In the genomic region with DNA sequence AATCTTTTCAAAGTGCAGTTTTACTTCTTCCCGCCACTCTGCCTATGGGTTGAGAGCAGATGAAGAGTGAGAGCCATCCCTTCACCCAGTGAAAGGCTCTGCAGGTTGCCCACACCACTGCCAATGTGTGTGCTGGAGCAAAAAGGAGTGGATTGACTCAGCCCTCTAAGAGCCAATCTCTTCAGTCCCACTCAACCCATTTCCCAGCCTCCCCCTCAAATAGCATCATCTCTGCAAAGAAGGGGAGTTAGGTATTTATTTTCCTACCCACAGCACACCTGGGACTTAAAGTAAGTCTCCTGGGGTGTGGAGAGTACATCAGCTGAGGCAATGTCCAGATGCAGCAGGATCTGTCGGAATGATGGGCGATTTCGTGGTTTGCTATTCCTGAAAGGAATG, we compare ENCODE assay signal across 2 cellular contexts.
A peak's percentile ranks its signal among the peaks of the same experiment; 100 is the strongest.
TF ChIP-seq lines count a peak whose summit lies in the region.

No MANE protein-coding gene starts in this region.

TF ChIP-seq in Ishikawa, 13 proteins besides CTCF, POLR2A, EP300 and RAD21:
- TF ChIP-seq, protein P1, sequence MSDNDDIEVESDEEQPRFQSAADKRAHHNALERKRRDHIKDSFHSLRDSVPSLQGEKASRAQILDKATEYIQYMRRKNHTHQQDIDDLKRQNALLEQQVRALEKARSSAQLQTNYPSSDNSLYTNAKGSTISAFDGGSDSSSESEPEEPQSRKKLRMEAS (IDR thresholded peaks at IDR 0.05), result 0 out of 2 replicates have a peak, but pooled peaks have one; percentile 13
- no peak for TF ChIP-seq TEAD4 (IDR thresholded peaks at IDR 0.05)
- no peak for TF ChIP-seq TCF12 (IDR thresholded peaks at IDR 0.05; ENCODE audit: low read depth)
- no peak for TF ChIP-seq NFIC (IDR thresholded peaks at IDR 0.05)
- no peak for TF ChIP-seq FOXM1 (IDR thresholded peaks at IDR 0.05; ENCODE audit: borderline replicate concordance, low read depth)
- TF ChIP-seq, protein P2, sequence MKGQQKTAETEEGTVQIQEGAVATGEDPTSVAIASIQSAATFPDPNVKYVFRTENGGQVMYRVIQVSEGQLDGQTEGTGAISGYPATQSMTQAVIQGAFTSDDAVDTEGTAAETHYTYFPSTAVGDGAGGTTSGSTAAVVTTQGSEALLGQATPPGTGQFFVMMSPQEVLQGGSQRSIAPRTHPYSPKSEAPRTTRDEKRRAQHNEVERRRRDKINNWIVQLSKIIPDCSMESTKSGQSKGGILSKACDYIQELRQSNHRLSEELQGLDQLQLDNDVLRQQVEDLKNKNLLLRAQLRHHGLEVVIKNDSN (IDR thresholded peaks at IDR 0.05), result no peak
- TF ChIP-seq TAF1 (IDR thresholded peaks at IDR 0.05; ENCODE audit: low read depth), result no peak; the same call in 1 of the 2 replicates
- TF ChIP-seq CREB1 (IDR thresholded peaks at IDR 0.05; ENCODE audit: low read depth), result no peak

TF ChIP-seq in GM12878, 131 proteins besides CTCF, POLR2A, EP300 and RAD21 (continues in another document):
- TF ChIP-seq, protein P3, sequence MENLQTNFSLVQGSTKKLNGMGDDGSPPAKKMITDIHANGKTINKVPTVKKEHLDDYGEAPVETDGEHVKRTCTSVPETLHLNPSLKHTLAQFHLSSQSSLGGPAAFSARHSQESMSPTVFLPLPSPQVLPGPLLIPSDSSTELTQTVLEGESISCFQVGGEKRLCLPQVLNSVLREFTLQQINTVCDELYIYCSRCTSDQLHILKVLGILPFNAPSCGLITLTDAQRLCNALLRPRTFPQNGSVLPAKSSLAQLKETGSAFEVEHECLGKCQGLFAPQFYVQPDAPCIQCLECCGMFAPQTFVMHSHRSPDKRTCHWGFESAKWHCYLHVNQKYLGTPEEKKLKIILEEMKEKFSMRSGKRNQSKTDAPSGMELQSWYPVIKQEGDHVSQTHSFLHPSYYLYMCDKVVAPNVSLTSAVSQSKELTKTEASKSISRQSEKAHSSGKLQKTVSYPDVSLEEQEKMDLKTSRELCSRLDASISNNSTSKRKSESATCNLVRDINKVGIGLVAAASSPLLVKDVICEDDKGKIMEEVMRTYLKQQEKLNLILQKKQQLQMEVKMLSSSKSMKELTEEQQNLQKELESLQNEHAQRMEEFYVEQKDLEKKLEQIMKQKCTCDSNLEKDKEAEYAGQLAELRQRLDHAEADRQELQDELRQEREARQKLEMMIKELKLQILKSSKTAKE (IDR thresholded peaks at IDR 0.05; ENCODE audit: low read depth, poor library complexity, severe bottlenecking), result no peak
- TF ChIP-seq, protein P4, sequence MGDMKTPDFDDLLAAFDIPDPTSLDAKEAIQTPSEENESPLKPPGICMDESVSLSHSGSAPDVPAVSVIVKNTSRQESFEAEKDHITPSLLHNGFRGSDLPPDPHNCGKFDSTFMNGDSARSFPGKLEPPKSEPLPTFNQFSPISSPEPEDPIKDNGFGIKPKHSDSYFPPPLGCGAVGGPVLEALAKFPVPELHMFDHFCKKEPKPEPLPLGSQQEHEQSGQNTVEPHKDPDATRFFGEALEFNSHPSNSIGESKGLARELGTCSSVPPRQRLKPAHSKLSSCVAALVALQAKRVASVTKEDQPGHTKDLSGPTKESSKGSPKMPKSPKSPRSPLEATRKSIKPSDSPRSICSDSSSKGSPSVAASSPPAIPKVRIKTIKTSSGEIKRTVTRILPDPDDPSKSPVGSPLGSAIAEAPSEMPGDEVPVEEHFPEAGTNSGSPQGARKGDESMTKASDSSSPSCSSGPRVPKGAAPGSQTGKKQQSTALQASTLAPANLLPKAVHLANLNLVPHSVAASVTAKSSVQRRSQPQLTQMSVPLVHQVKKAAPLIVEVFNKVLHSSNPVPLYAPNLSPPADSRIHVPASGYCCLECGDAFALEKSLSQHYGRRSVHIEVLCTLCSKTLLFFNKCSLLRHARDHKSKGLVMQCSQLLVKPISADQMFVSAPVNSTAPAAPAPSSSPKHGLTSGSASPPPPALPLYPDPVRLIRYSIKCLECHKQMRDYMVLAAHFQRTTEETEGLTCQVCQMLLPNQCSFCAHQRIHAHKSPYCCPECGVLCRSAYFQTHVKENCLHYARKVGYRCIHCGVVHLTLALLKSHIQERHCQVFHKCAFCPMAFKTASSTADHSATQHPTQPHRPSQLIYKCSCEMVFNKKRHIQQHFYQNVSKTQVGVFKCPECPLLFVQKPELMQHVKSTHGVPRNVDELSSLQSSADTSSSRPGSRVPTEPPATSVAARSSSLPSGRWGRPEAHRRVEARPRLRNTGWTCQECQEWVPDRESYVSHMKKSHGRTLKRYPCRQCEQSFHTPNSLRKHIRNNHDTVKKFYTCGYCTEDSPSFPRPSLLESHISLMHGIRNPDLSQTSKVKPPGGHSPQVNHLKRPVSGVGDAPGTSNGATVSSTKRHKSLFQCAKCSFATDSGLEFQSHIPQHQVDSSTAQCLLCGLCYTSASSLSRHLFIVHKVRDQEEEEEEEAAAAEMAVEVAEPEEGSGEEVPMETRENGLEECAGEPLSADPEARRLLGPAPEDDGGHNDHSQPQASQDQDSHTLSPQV (IDR thresholded peaks at IDR 0.05), result no peak
- TF ChIP-seq, protein P5, sequence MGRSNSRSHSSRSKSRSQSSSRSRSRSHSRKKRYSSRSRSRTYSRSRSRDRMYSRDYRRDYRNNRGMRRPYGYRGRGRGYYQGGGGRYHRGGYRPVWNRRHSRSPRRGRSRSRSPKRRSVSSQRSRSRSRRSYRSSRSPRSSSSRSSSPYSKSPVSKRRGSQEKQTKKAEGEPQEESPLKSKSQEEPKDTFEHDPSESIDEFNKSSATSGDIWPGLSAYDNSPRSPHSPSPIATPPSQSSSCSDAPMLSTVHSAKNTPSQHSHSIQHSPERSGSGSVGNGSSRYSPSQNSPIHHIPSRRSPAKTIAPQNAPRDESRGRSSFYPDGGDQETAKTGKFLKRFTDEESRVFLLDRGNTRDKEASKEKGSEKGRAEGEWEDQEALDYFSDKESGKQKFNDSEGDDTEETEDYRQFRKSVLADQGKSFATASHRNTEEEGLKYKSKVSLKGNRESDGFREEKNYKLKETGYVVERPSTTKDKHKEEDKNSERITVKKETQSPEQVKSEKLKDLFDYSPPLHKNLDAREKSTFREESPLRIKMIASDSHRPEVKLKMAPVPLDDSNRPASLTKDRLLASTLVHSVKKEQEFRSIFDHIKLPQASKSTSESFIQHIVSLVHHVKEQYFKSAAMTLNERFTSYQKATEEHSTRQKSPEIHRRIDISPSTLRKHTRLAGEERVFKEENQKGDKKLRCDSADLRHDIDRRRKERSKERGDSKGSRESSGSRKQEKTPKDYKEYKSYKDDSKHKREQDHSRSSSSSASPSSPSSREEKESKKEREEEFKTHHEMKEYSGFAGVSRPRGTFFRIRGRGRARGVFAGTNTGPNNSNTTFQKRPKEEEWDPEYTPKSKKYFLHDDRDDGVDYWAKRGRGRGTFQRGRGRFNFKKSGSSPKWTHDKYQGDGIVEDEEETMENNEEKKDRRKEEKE (IDR thresholded peaks at IDR 0.05), result no peak
- TF ChIP-seq CBX5 (IDR thresholded peaks at IDR 0.05; ENCODE audit: low read depth) (no peak), JUNB (IDR thresholded peaks at IDR 0.05) (no peak), RELA (IDR thresholded peaks at IDR 0.05; ENCODE audit: borderline replicate concordance, partially characterized antibody) (no peak), NR2C1 (IDR thresholded peaks at IDR 0.05) (no peak), ASH2L (IDR thresholded peaks at IDR 0.05; ENCODE audit: borderline replicate concordance, low read depth) (no peak), RUNX3 (IDR thresholded peaks at IDR 0.05; ENCODE audit: low read length) (peak; percentile 8; the same call in 1 of the 2 replicates), PML (IDR thresholded peaks at IDR 0.05; ENCODE audit: low read length) (peak; percentile 41; the same call in 1 of the 2 replicates), RB1 (IDR thresholded peaks at IDR 0.05; ENCODE audit: borderline replicate concordance) (no peak), CBFB (IDR thresholded peaks at IDR 0.05; ENCODE audit: low read depth) (0 out of 2 replicates have a peak, but pooled peaks have one; percentile 9), MEF2B (IDR thresholded peaks at IDR 0.05; ENCODE audit: partially characterized antibody, poor library complexity, severe bottlenecking) (no peak), ATF7 (IDR thresholded peaks at IDR 0.05; ENCODE audit: low read depth) (no peak), POLR2AphosphoS5 (IDR thresholded peaks at IDR 0.05; ENCODE audit: low read length) (peak; percentile 4; the same call in 1 of the 2 replicates), FOS (IDR thresholded peaks at IDR 0.05; ENCODE audit: borderline replicate concordance, extremely low read depth, insufficient read length) (no peak), STAT3 (IDR thresholded peaks at IDR 0.05; ENCODE audit: low read depth, low read length) (no peak), MYC (IDR thresholded peaks at IDR 0.05; ENCODE audit: insufficient read depth, insufficient read length, insufficient replicate concordance, low read length, severe bottlenecking) (no peak)
- TF ChIP-seq, protein P6, sequence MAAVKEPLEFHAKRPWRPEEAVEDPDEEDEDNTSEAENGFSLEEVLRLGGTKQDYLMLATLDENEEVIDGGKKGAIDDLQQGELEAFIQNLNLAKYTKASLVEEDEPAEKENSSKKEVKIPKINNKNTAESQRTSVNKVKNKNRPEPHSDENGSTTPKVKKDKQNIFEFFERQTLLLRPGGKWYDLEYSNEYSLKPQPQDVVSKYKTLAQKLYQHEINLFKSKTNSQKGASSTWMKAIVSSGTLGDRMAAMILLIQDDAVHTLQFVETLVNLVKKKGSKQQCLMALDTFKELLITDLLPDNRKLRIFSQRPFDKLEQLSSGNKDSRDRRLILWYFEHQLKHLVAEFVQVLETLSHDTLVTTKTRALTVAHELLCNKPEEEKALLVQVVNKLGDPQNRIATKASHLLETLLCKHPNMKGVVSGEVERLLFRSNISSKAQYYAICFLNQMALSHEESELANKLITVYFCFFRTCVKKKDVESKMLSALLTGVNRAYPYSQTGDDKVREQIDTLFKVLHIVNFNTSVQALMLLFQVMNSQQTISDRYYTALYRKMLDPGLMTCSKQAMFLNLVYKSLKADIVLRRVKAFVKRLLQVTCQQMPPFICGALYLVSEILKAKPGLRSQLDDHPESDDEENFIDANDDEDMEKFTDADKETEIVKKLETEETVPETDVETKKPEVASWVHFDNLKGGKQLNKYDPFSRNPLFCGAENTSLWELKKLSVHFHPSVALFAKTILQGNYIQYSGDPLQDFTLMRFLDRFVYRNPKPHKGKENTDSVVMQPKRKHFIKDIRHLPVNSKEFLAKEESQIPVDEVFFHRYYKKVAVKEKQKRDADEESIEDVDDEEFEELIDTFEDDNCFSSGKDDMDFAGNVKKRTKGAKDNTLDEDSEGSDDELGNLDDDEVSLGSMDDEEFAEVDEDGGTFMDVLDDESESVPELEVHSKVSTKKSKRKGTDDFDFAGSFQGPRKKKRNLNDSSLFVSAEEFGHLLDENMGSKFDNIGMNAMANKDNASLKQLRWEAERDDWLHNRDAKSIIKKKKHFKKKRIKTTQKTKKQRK (IDR thresholded peaks at IDR 0.05; ENCODE audit: low read depth, low read length), result no peak
- TF ChIP-seq, protein P7, sequence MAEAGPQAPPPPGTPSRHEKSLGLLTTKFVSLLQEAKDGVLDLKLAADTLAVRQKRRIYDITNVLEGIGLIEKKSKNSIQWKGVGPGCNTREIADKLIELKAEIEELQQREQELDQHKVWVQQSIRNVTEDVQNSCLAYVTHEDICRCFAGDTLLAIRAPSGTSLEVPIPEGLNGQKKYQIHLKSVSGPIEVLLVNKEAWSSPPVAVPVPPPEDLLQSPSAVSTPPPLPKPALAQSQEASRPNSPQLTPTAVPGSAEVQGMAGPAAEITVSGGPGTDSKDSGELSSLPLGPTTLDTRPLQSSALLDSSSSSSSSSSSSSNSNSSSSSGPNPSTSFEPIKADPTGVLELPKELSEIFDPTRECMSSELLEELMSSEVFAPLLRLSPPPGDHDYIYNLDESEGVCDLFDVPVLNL (IDR thresholded peaks at IDR 0.05; ENCODE audit: low read depth, low read length), result no peak
- TF ChIP-seq, protein P8, sequence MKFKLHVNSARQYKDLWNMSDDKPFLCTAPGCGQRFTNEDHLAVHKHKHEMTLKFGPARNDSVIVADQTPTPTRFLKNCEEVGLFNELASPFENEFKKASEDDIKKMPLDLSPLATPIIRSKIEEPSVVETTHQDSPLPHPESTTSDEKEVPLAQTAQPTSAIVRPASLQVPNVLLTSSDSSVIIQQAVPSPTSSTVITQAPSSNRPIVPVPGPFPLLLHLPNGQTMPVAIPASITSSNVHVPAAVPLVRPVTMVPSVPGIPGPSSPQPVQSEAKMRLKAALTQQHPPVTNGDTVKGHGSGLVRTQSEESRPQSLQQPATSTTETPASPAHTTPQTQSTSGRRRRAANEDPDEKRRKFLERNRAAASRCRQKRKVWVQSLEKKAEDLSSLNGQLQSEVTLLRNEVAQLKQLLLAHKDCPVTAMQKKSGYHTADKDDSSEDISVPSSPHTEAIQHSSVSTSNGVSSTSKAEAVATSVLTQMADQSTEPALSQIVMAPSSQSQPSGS (IDR thresholded peaks at IDR 0.05; ENCODE audit: low read length), result peak; percentile 3; the same call in 1 of the 2 replicates
- TF ChIP-seq, protein P9, sequence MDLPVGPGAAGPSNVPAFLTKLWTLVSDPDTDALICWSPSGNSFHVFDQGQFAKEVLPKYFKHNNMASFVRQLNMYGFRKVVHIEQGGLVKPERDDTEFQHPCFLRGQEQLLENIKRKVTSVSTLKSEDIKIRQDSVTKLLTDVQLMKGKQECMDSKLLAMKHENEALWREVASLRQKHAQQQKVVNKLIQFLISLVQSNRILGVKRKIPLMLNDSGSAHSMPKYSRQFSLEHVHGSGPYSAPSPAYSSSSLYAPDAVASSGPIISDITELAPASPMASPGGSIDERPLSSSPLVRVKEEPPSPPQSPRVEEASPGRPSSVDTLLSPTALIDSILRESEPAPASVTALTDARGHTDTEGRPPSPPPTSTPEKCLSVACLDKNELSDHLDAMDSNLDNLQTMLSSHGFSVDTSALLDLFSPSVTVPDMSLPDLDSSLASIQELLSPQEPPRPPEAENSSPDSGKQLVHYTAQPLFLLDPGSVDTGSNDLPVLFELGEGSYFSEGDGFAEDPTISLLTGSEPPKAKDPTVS (IDR thresholded peaks at IDR 0.05; ENCODE audit: low read depth, low read length), result no peak
- TF ChIP-seq, protein P10, sequence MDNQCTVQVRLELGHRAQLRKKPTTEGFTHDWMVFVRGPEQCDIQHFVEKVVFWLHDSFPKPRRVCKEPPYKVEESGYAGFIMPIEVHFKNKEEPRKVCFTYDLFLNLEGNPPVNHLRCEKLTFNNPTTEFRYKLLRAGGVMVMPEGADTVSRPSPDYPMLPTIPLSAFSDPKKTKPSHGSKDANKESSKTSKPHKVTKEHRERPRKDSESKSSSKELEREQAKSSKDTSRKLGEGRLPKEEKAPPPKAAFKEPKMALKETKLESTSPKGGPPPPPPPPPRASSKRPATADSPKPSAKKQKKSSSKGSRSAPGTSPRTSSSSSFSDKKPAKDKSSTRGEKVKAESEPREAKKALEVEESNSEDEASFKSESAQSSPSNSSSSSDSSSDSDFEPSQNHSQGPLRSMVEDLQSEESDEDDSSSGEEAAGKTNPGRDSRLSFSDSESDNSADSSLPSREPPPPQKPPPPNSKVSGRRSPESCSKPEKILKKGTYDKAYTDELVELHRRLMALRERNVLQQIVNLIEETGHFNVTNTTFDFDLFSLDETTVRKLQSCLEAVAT (IDR thresholded peaks at IDR 0.05), result no peak
- TF ChIP-seq, protein P11, sequence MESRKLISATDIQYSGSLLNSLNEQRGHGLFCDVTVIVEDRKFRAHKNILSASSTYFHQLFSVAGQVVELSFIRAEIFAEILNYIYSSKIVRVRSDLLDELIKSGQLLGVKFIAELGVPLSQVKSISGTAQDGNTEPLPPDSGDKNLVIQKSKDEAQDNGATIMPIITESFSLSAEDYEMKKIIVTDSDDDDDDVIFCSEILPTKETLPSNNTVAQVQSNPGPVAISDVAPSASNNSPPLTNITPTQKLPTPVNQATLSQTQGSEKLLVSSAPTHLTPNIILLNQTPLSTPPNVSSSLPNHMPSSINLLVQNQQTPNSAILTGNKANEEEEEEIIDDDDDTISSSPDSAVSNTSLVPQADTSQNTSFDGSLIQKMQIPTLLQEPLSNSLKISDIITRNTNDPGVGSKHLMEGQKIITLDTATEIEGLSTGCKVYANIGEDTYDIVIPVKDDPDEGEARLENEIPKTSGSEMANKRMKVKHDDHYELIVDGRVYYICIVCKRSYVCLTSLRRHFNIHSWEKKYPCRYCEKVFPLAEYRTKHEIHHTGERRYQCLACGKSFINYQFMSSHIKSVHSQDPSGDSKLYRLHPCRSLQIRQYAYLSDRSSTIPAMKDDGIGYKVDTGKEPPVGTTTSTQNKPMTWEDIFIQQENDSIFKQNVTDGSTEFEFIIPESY (IDR thresholded peaks at IDR 0.05), result no peak
